17 cellular contexts compared by ENCODE assay signal in the genomic region with DNA sequence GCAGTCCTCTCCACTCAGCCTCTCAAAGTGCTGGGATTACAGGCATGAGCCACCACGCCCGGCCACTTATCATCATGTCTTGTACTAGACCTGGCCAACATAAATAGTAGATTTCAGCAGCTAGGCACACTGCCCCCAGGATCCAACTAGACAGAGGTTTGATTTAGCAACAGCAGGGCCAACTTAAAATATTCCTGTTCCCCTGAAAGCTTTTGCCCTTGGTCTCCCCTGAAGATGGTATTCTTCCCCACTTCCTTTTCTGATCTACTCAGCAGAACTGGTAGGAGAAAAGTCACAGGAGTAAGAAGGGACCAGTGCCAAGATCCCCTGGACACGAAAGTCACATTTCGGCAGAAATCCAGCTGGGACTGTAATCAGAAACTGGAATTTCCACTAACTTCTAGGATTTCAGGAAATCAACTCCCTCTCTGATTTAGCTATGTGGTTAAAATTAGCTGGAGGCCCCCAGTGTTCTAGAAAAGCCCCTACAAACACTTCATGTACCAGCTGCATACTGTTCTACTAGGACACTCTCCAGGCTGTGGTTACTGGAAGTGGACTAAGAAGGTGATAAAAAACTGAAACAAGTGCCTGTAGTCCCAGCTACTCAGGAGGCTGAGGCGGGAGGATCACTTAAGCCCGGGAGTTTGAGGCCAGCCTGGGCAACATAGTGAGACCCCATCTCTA. TPM values are rescaled to one million over a fixed set of nuclear protein-coding genes. Genes with fewer than 3 reads are reported as not detected.
DNase-seq lines count a peak whose midpoint lies in the region; TF ChIP-seq lines count a peak whose summit lies in the region.
"Had no signal": no experiment of that assay in that cellular context is flagged by ENCODE, and none has a peak within 500 bp of the region (broad histone marks: within the 10 kb centered on the region; RNA-seq: fewer than 3 reads in every experiment).

No MANE protein-coding gene starts in this region.

- WGBS in liver: 42% methylated on average over 6 of the region's 6 CpGs

- H3K9me3 ChIP-seq in liver (ENCODE audit: control insufficient read depth in 4 of 4, low read length in 3 of 4): no peaks in the 10 kb centered on the region
- H3K9me3 ChIP-seq in tibial artery: no peaks in the 10 kb centered on the region
- no peaks in the 10 kb centered on the region for H3K9me3 ChIP-seq in colonic mucosa
- H3K9me3 ChIP-seq: BLaER1, SJCRH30 had no signal

- peaks cover 6 to 70% (median 31%) of the 10 kb centered on the region in 4 donors for H3K4me1 ChIP-seq in liver (ENCODE audit: control insufficient read depth in 4 of 4, insufficient read depth in 4 of 4, low read length in 3 of 4)
- peaks cover 0 to 16% (median 5%) of the 10 kb centered on the region in 4 donors for H3K4me1 ChIP-seq in tibial artery
- no peaks in the 10 kb centered on the region for H3K4me1 ChIP-seq in colonic mucosa
- H3K4me1 ChIP-seq: SJCRH30 had no signal

- peak overlapping the region; percentile 73 to 83 for H3K27ac ChIP-seq in liver (ENCODE audit: low read depth in 1 of 2, low read length in 2 of 2)
- peak overlapping the region; percentile 49 to 63 for H3K27ac ChIP-seq in tibial artery
- no peak overlapping the region for H3K27ac ChIP-seq in colonic mucosa
- H3K27ac ChIP-seq: BLaER1, SJCRH30 had no signal

- TF ChIP-seq CTCF in liver (IDR thresholded peaks at IDR 0.05; ENCODE audit: low read depth, low read length, missing input control) (peak; percentile 1), tibial artery (IDR thresholded peaks at IDR 0.05) (no peak), colonic mucosa (IDR thresholded peaks at IDR 0.05) (no peak)

- intact Hi-C loops in tibial artery (cut with DNase I; ENCODE audit: low total_unique reads) (loop anchor here (5.0 kb wide), 2 partner anchors 67 to 193 kb away; no protein-coding TSS in a partner anchor), colonic mucosa (cut with DNase I) (loop anchor here (5.0 kb wide), 1 partner anchor 67 kb away; no protein-coding TSS in a partner anchor)

- TF ChIP-seq RAD21 in liver (IDR thresholded peaks at IDR 0.05): peak; percentile 47 to 54

- H3K36me3 ChIP-seq in liver (ENCODE audit: control insufficient read depth in 4 of 4, insufficient read depth in 3 of 4, low read depth in 1 of 4, low read length in 3 of 4) (no peaks in the 10 kb centered on the region), tibial artery (no peaks in the 10 kb centered on the region), colonic mucosa (no peaks in the 10 kb centered on the region)
- H3K36me3 ChIP-seq: BLaER1, SJCRH30 had no signal

- peak; percentile 72 for DNase-seq in RPMI7951 (ENCODE audit: low read depth)
- peak; percentile 77 for DNase-seq in fibroblast of gingiva (ENCODE audit: low read depth)
- DNase-seq in tibial artery: peak; percentile 83 to 87
- DNase-seq in colonic mucosa: no peak
- DNase-seq in cerebellum (ENCODE audit: low spot score): no peak
- DNase-seq in NCI-H2081 treated with DMSO at 0.1 percent for 48 hours (lab: John Stamatoyannopoulos, UW): no peak
- no peak for DNase-seq in NCI-H1092 treated with DMSO at 0.1 percent for 48 hours (lab: John Stamatoyannopoulos, UW)
- DNase-seq: activated CD4-positive, alpha-beta memory T cell treated with anti-CD3 and anti-CD28 coated beads for 36 hours; amygdala; DND-41; hypothalamus; mesendoderm; NCI-H2171 treated with DMSO at 0.1 percent for 48 hours; NK-92 treated with Interleukin-12 subunit alpha and Interleukin-12 subunit beta, amount 100 ng/mL, for 24 hours had no signal

- H3K9ac ChIP-seq in liver (ENCODE audit: low read depth in 1 of 2, low read length in 2 of 2) (peak overlapping the region in 1 of 2 donors; percentile 72), colonic mucosa (ENCODE audit: low read depth in 2 of 2, low read length in 2 of 2) (no peak overlapping the region)
- H3K9ac ChIP-seq: BLaER1 had no signal

- H3K27me3 ChIP-seq in liver (ENCODE audit: control insufficient read depth in 4 of 4, insufficient read depth in 4 of 4, low read length in 3 of 4): no peaks in the 10 kb centered on the region
- H3K27me3 ChIP-seq in tibial artery: no peaks in the 10 kb centered on the region
- H3K27me3 ChIP-seq in colonic mucosa: no peaks in the 10 kb centered on the region
- H3K27me3 ChIP-seq: BLaER1, SJCRH30 had no signal

- H3K4me3 ChIP-seq in liver (ENCODE audit: low read depth in 1 of 3, low read length in 3 of 3): no peak overlapping the region
- H3K4me3 ChIP-seq in tibial artery: no peak overlapping the region
- no peak overlapping the region for H3K4me3 ChIP-seq in colonic mucosa
- H3K4me3 ChIP-seq: BLaER1, SJCRH30 had no signal

TF ChIP-seq in liver, 16 proteins besides CTCF, POLR2A, EP300 and RAD21:
- peak; percentile 67 for TF ChIP-seq REST (IDR thresholded peaks at IDR 0.05)
- peak in 1 of 2 donors; percentile 61 for TF ChIP-seq JUND (IDR thresholded peaks at IDR 0.05)
- no peak for TF ChIP-seq FOXA2 (IDR thresholded peaks at IDR 0.05)
- peak; percentile 39 for TF ChIP-seq ZBTB33 (IDR thresholded peaks at IDR 0.05)
- TF ChIP-seq YY1 (IDR thresholded peaks at IDR 0.05): peak; percentile 71
- TF ChIP-seq NR2F2 (IDR thresholded peaks at IDR 0.05): peak; percentile 34
- no peak for TF ChIP-seq GABPA (IDR thresholded peaks at IDR 0.05 in 1 of 2, conservative IDR thresholded peaks at IDR 0.05 in 1 of 2)
- peak; percentile 72 to 82 for TF ChIP-seq HNF4A (conservative IDR thresholded peaks at IDR 0.05)
- peak; percentile 61 for TF ChIP-seq MAX (IDR thresholded peaks at IDR 0.05)
- TF ChIP-seq RXRA (IDR thresholded peaks at IDR 0.05): peak; percentile 53 to 70
- no peak for TF ChIP-seq EGR1 (IDR thresholded peaks at IDR 0.05; ENCODE audit: low read depth in 2 of 2)
- TF ChIP-seq TAF1 (conservative IDR thresholded peaks at IDR 0.05): peak; percentile 19
- TF ChIP-seq FOXA1 (IDR thresholded peaks at IDR 0.05): no peak
- TF ChIP-seq SP1 (IDR thresholded peaks at IDR 0.05): peak; percentile 58
- TF ChIP-seq ATF3 (IDR thresholded peaks at IDR 0.05): peak; percentile 27
- peak; percentile 10 for TF ChIP-seq HNF4G (IDR thresholded peaks at IDR 0.05)
TF ChIP-seq in liver: peak in this region for 12.

RNA-seq across cellular contexts. Expression of gene PPP2R1B, which starts 9.0 kb away (rescaled TPM):
- 33.4 and 36.9 TPM in 2 replicates for total RNA-seq in RPMI7951 (2014; rRNA removed; shearing (Covaris generic))
- 100 to 1,000 TPM in 1 of 2 donors, 10 to 100 TPM in 1; 50.1 to 316 TPM for total RNA-seq in liver
- 10 to 100 TPM; 33.2 to 55.0 TPM for polyA plus RNA-seq in liver
- 10 to 100 TPM; 45.9 to 57.0 TPM for total RNA-seq in colonic mucosa
- total RNA-seq in cerebellum: 19.5 TPM

Comparison
In these comparisons a context has a peak if more than half of its experiments do, and no peak if none do; other contexts are left out.
1. DNase-seq: peak in RPMI7951 (single experiment), fibroblast of gingiva (single experiment) and tibial artery (2 of 2); none in colonic mucosa (single experiment), cerebellum (single experiment), NCI-H2081 treated with DMSO at 0.1 percent for 48 hours (single experiment) and NCI-H1092 treated with DMSO at 0.1 percent for 48 hours (single experiment).